Comparison of ENCODE assay signal across 8 cellular contexts in the genomic region with DNA sequence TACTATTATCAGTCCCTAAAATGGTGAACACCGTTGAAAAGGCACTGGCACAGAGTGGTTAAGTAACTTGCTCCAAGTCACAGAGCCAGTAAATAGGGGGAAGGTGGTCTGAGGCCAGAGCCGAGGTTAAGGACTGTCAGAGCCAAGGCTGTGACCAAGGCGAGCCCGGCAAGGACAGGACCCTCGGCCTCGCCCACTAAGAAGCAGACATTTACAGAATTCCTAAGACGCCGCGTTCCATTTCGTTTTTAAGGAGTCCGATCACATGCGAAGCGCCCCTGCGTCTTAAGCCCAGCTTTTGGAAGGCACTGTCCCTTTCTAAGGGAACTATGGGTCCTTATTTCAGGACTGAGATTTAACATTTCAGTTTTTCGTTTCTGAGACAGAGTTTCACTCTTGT. TPM values are rescaled to one million over a fixed set of nuclear protein-coding genes. Genes with fewer than 3 reads are reported as not detected.
DNase-seq lines count a peak whose midpoint lies in the region; ATAC-seq and TF ChIP-seq lines count a peak whose summit lies in the region.

No MANE protein-coding gene starts in this region.

- POLR2A ChIA-PET in BJ (lab: Charles Lee) = interaction anchor here (0.6 kb wide), 1 partner anchor 344 kb away, joined by 3 read pairs; the partner anchor contains the start of gene SLC66A3
- POLR2A ChIA-PET in naive thymus-derived CD4-positive, alpha-beta T cell (lab: Charles Lee) = interaction anchor here (0.6 to 1.7 kb wide), 5 partner anchors 11 to 654 kb away, joined by 3 to 6 read pairs (median 3); partner anchors contain the start of genes E2F6 and SLC66A3

- H3K4me1 ChIP-seq in naive thymus-derived CD4-positive, alpha-beta T cell (ENCODE audit: control insufficient read depth in 2 of 2, insufficient read depth in 2 of 2, low read length in 2 of 2) = peaks cover 14 to 18% of the 10 kb centered on the region in 2 donors

- no peaks in the 10 kb centered on the region for H3K36me3 ChIP-seq in BJ (ENCODE audit: control insufficient read depth, insufficient read depth, low read length)
- H3K36me3 ChIP-seq in KOPT-K1 (ENCODE audit: insufficient read depth, low read length) = peaks cover 35% of the 10 kb centered on the region
- H3K36me3 ChIP-seq in naive thymus-derived CD4-positive, alpha-beta T cell (ENCODE audit: control insufficient read depth in 2 of 3, insufficient read depth in 3 of 3, low read length in 3 of 3) = no peaks in the 10 kb centered on the region

- ATAC-seq in naive thymus-derived CD4-positive, alpha-beta T cell = no peak
- ATAC-seq in GM18868 (IDR thresholded peaks at IDR 0.05; ENCODE audit: unreplicated experiment) = no peak
- ATAC-seq in GM21528 (IDR thresholded peaks at IDR 0.05; ENCODE audit: low FRiP score, unreplicated experiment) = no peak
- ATAC-seq in HG03039 (IDR thresholded peaks at IDR 0.05; ENCODE audit: unreplicated experiment) = no peak
- no peak for ATAC-seq in GM19467 (IDR thresholded peaks at IDR 0.05; ENCODE audit: unreplicated experiment)

- TF ChIP-seq CTCF in BJ (IDR thresholded peaks at IDR 0.05; ENCODE audit: insufficient read depth, low read depth, low read length) (no peak), choroid plexus epithelial cell (conservative IDR thresholded peaks at IDR 0.05; ENCODE audit: low read depth, low read length) (no peak)

- H3K36me3 Mint-ChIP-seq in naive thymus-derived CD4-positive, alpha-beta T cell = peaks cover 0 to 18% (median 0%) of the 10 kb centered on the region in 5 donors

- no peaks in the 10 kb centered on the region for H3K27me3 ChIP-seq in BJ (ENCODE audit: control insufficient read depth, insufficient read depth, low read length)
- no peaks in the 10 kb centered on the region for H3K27me3 ChIP-seq in naive thymus-derived CD4-positive, alpha-beta T cell (ENCODE audit: control insufficient read depth in 2 of 2, insufficient read depth in 2 of 2, low read length in 2 of 2)

- H3K27me3 Mint-ChIP-seq in naive thymus-derived CD4-positive, alpha-beta T cell = peaks cover 0 to 10% (median 0%) of the 10 kb centered on the region in 5 donors

- CTCF ChIA-PET in BJ (lab: Yijun Ruan, JAX) = no interaction called here
- CTCF ChIA-PET in naive thymus-derived CD4-positive, alpha-beta T cell (lab: Charles Lee) = interaction anchor here (1.0 to 1.2 kb wide), 3 partner anchors 13 to 23 kb away, joined by 3 to 6 read pairs (median 5); no protein-coding TSS in a partner anchor

- peak overlapping the region; percentile 85 for H3K27ac ChIP-seq in KOPT-K1 (ENCODE audit: low read depth, low read length, poor library complexity, severe bottlenecking)
- peak overlapping the region; percentile 86 for H3K27ac ChIP-seq in naive thymus-derived CD4-positive, alpha-beta T cell (ENCODE audit: low read depth, low read length)

- DNase-seq in BJ (ENCODE audit: low read depth) = no peak
- DNase-seq in choroid plexus epithelial cell (ENCODE audit: low read depth) = no peak
- no peak for DNase-seq in naive thymus-derived CD4-positive, alpha-beta T cell

- H3K27ac Mint-ChIP-seq in naive thymus-derived CD4-positive, alpha-beta T cell = peak overlapping the region in 8 of 9 donors; percentile 77 to 96 (median 87)

- no peaks in the 10 kb centered on the region for H3K9me3 ChIP-seq in KOPT-K1 (ENCODE audit: insufficient read depth, low read length, poor library complexity, severe bottlenecking)
- H3K9me3 ChIP-seq in naive thymus-derived CD4-positive, alpha-beta T cell (ENCODE audit: control insufficient read depth in 2 of 3, low read length in 3 of 3) = no peaks in the 10 kb centered on the region

- intact Hi-C loops in naive thymus-derived CD4-positive, alpha-beta T cell (cut with micrococcal nuclease) = loop anchor here (5.0 to 10.0 kb wide), 6 partner anchors 119 to 1389 kb away; partner anchors contain the start of genes CPSF3 (in 1 of the 2), ITGB1BP1 (in 1 of the 2), KLF11 (in 1 of the 2) and NOL10 (in 1 of the 2)

- H3K4me3 Mint-ChIP-seq in naive thymus-derived CD4-positive, alpha-beta T cell = peak overlapping the region; percentile 87 to 95 (median 91)

- H3K4me1 Mint-ChIP-seq in naive thymus-derived CD4-positive, alpha-beta T cell = peaks cover 32 to 54% (median 48%) of the 10 kb centered on the region in 7 donors

- H3K4me3 ChIP-seq in BJ (ENCODE audit: low read depth, low read length) (peak overlapping the region; percentile 82), choroid plexus epithelial cell (ENCODE audit: low read depth, low read length) (peak overlapping the region; percentile 73)
- H3K4me3 ChIP-seq in naive thymus-derived CD4-positive, alpha-beta T cell (ENCODE audit: low read length) = peak overlapping the region; percentile 73

- H3K9me3 Mint-ChIP-seq in naive thymus-derived CD4-positive, alpha-beta T cell = peaks cover 0 to 1% (median 0%) of the 10 kb centered on the region in 11 donors

RNA-seq across cellular contexts. Expression of gene PDIA6, which starts 1.0 kb away (rescaled TPM):
- polyA plus RNA-seq in BJ (2011; rRNA removed) = 238 and 364 TPM in 2 replicates
- polyA minus RNA-seq in BJ (2011; rRNA and poly(A)+ RNA removed) = 77.0 and 81.3 TPM in 2 replicates
- 100 to 1,000 TPM in 1 of 5 experiments, 10 to 100 TPM in 4; 24.3 to 173 (median 46.8) TPM for total RNA-seq in naive thymus-derived CD4-positive, alpha-beta T cell
- 10 to 100 TPM; 74.5 to 89.3 TPM for polyA plus RNA-seq in naive thymus-derived CD4-positive, alpha-beta T cell
